ENCODE assay signal across 21 cellular contexts in the genomic region with DNA sequence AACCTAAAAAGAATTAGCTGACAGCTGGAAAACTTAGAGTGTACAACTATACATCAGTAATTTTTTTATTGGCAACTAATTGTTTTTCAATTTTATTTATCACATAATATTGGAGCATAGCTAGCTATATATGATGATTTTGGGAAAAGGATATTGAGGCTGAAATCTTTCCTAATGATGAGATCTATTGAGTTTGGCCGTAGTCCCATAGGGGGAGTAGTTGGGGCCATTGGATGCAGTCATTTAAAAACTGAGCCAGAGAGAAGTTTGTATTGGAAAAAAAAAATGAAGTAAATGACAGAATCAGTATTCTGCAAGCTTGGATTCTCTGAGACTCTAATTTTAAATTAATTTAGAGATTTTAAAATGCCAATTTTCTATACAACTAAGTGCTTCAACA.
DNase-seq lines count a peak whose midpoint lies in the region; ATAC-seq and TF ChIP-seq lines count a peak whose summit lies in the region.
"Had no signal": no experiment of that assay in that cellular context is flagged by ENCODE, and none has a peak within 500 bp of the region (broad histone marks: within the 10 kb centered on the region; RNA-seq: fewer than 3 reads in every experiment).

No MANE protein-coding gene starts in this region.

- no peaks in the 10 kb centered on the region for H3K4me1 ChIP-seq in BE2C
- H3K4me1 ChIP-seq in osteoblast (ENCODE audit: insufficient read depth, low read length), result peaks cover 49% of the 10 kb centered on the region
- H3K4me1 ChIP-seq in upper lobe of right lung, result no peaks in the 10 kb centered on the region
- H3K4me1 ChIP-seq: prostate gland had no signal

- H3K4me3 Mint-ChIP-seq in Calu3 (ENCODE audit: low read depth, unreplicated experiment), result no peak overlapping the region
- H3K4me3 Mint-ChIP-seq: activated CD8-positive, alpha-beta T cell treated with anti-CD3 and anti-CD28 coated beads for 36 hours; nephron progenitor cell had no signal

- no peak for ATAC-seq in upper lobe of right lung
- ATAC-seq: activated CD8-positive, alpha-beta T cell treated with anti-CD3 and anti-CD28 coated beads for 36 hours had no signal

- CTCF ChIA-PET in Calu3 (lab: Charles Lee), result no interaction called here

- H3K27ac Mint-ChIP-seq in Calu3 (ENCODE audit: unreplicated experiment), result no peak overlapping the region
- H3K27ac Mint-ChIP-seq: activated CD8-positive, alpha-beta T cell treated with anti-CD3 and anti-CD28 coated beads for 36 hours; nephron progenitor cell had no signal

- H3K27ac ChIP-seq in osteoblast (ENCODE audit: low read depth, low read length) (peak overlapping the region; percentile 83), upper lobe of right lung (no peak overlapping the region)
- H3K27ac ChIP-seq: dorsolateral prefrontal cortex, prostate gland had no signal

- H3K4me1 Mint-ChIP-seq in Calu3 (ENCODE audit: low read depth, unreplicated experiment), result no peaks in the 10 kb centered on the region

- peak; percentile 23 for TF ChIP-seq CTCF in BE2C (IDR thresholded peaks at IDR 0.05; ENCODE audit: low read depth, low read length)
- TF ChIP-seq CTCF in choroid plexus epithelial cell (conservative IDR thresholded peaks at IDR 0.05; ENCODE audit: low read depth, low read length), result peak; percentile 26
- TF ChIP-seq CTCF in osteoblast (IDR thresholded peaks at IDR 0.05; ENCODE audit: extremely low read depth, low read depth, low read length), result no peak
- no peak for TF ChIP-seq CTCF in upper lobe of right lung (IDR thresholded peaks at IDR 0.05)
- no peak for TF ChIP-seq CTCF in Calu3 (IDR thresholded peaks at IDR 0.05; ENCODE audit: unreplicated experiment)

- no peak for DNase-seq in BE2C
- DNase-seq in HuH-7 (ENCODE audit: low spot score), result peak; percentile 10
- no peak for DNase-seq in choroid plexus epithelial cell (ENCODE audit: low read depth)
- DNase-seq in osteoblast (ENCODE audit: insufficient read length, low spot score, missing footprints), result no peak
- no peak for DNase-seq in upper lobe of right lung
- DNase-seq in AG08396 (ENCODE audit: low spot score), result no peak
- DNase-seq in Calu3, result no peak
- DNase-seq: activated CD4-positive, CD25-positive, alpha-beta regulatory T cell treated with anti-CD3 and anti-CD28 coated beads, Interleukin-2, amount 50 U/mL, for 72 hours; activated CD8-positive, alpha-beta T cell treated with anti-CD3 and anti-CD28 coated beads for 36 hours; activated gamma-delta T cell; activated T-cell treated with anti-CD3 and anti-CD28 coated beads for 4 hours; dorsolateral prefrontal cortex; NCI-H1092 treated with DMSO at 0.1 percent for 48 hours; NCI-H1930; NCI-H2227 treated with DMSO at 0.1 percent for 48 hours; NCI-H748 treated with DMSO at 0.1 percent for 48 hours; nephron progenitor cell; OCI-M1; Right ventricle myocardium superior; stimulated activated CD4-positive, alpha-beta T cell treated with anti-CD3 and anti-CD28 coated beads, Interleukin-1b, Interleukin-23, amount 100 ng/mL, for 48 hours had no signal

- H3K4me3 ChIP-seq in BE2C (ENCODE audit: low read depth, low read length), result no peak overlapping the region
- H3K4me3 ChIP-seq in choroid plexus epithelial cell (ENCODE audit: low read depth, low read length), result no peak overlapping the region
- no peak overlapping the region for H3K4me3 ChIP-seq in osteoblast (ENCODE audit: insufficient read depth, low read length)
- H3K4me3 ChIP-seq in upper lobe of right lung, result no peak overlapping the region
- H3K4me3 ChIP-seq: dorsolateral prefrontal cortex, prostate gland had no signal

- no TSS peak for BruUV-seq in Calu3 (replicated peaks; lab: Mats Ljungman, UMichigan)

- no peak overlapping the region for H2AFZ ChIP-seq in osteoblast (ENCODE audit: low read length)

- no peaks in the 10 kb centered on the region for H3K36me3 Mint-ChIP-seq in Calu3 (ENCODE audit: insufficient read depth, unreplicated experiment)

- H3K27me3 Mint-ChIP-seq in Calu3 (ENCODE audit: unreplicated experiment), result no peaks in the 10 kb centered on the region

- H3K27me3 ChIP-seq in BE2C (peaks cover 18% of the 10 kb centered on the region), osteoblast (ENCODE audit: insufficient read depth, low read length) (no peaks in the 10 kb centered on the region), upper lobe of right lung (no peaks in the 10 kb centered on the region)
- H3K27me3 ChIP-seq: dorsolateral prefrontal cortex had no signal

- no peaks in the 10 kb centered on the region for H3K9me3 ChIP-seq in BE2C
- no peaks in the 10 kb centered on the region for H3K9me3 ChIP-seq in osteoblast (ENCODE audit: low read depth, low read length)
- H3K9me3 ChIP-seq in upper lobe of right lung, result no peaks in the 10 kb centered on the region
- H3K9me3 ChIP-seq: prostate gland had no signal

- intact Hi-C loops in upper lobe of right lung (cut with DNase I), result no loop called here
- intact Hi-C loops in Calu3 (cut with micrococcal nuclease; ENCODE audit: unreplicated experiment), result no loop called here

- peak overlapping the region; percentile 69 for H3K4me2 ChIP-seq in osteoblast (ENCODE audit: insufficient read depth, low read length)

- no peaks in the 10 kb centered on the region for H3K36me3 ChIP-seq in BE2C
- H3K36me3 ChIP-seq in osteoblast (ENCODE audit: insufficient read depth, low read length), result no peaks in the 10 kb centered on the region
- H3K36me3 ChIP-seq in upper lobe of right lung, result no peaks in the 10 kb centered on the region
- H3K36me3 ChIP-seq: prostate gland had no signal

- no peaks in the 10 kb centered on the region for H3K9me3 Mint-ChIP-seq in Calu3 (ENCODE audit: low read depth, unreplicated experiment)
- H3K9me3 Mint-ChIP-seq: activated CD8-positive, alpha-beta T cell treated with anti-CD3 and anti-CD28 coated beads for 36 hours; nephron progenitor cell had no signal

- no peaks in the 10 kb centered on the region for H3K79me2 ChIP-seq in osteoblast (ENCODE audit: insufficient read depth, low read length)

- no peaks in the 10 kb centered on the region for H4K20me1 ChIP-seq in osteoblast (ENCODE audit: insufficient read depth, low read length)

Comparison
In these comparisons a context has a peak if more than half of its experiments do, and no peak if none do; other contexts are left out.
1. CTCF ChIP-seq: peak in BE2C (single experiment) and choroid plexus epithelial cell (single experiment); none in osteoblast (single experiment), upper lobe of right lung (single experiment) and Calu3 (single experiment).